35 cellular contexts compared by ENCODE assay signal in the genomic region with DNA sequence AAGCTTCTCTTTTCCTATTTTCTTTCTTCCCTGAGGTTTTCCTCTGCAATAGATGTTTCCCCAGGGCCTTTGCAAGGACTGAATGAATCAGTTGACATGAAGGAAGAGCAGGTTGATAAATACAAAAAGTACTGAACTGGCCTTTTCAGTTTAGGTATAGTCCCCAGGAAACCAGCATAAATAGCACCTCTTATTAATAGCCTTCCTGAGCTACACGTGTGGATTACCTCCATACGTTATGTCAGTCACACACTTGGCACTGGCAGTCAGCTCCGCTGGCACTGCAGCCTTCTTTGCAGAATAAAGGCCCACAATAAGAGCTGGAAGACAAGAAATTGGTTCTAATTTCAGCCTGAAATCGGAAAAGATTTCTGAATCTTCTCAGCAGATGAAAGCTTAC.
"Had no signal": no experiment of that assay in that cellular context is flagged by ENCODE, and none has a peak within 500 bp of the region (broad histone marks: within the 10 kb centered on the region; RNA-seq: fewer than 3 reads in every experiment).

No MANE protein-coding gene starts in this region.

- H3K9me3 Mint-ChIP-seq: activated CD8-positive, alpha-beta T cell treated with anti-CD3 and anti-CD28 coated beads for 36 hours; activated naive CD8-positive, alpha-beta T cell treated with anti-CD3 and anti-CD28 coated beads, Interleukin-2, amount 10 ng/mL, durations not matched to agents 7 days and 5 days; activated T-cell treated with anti-CD3 and anti-CD28 coated beads, Interleukin-2, amount 50 U/mL, for 72 hours; activated T-helper 17 cell treated with anti-CD3 and anti-CD28 coated beads, Interleukin-2, amount 50 U/mL, for 72 hours; brain had no signal

- H3K27ac Mint-ChIP-seq: activated CD8-positive, alpha-beta T cell treated with anti-CD3 and anti-CD28 coated beads for 36 hours; activated naive CD8-positive, alpha-beta T cell treated with anti-CD3 and anti-CD28 coated beads, Interleukin-2, amount 10 ng/mL, durations not matched to agents 7 days and 5 days had no signal

- H3K4me3 ChIP-seq: MG63, Peyer's patch had no signal

- H3K36me3 ChIP-seq: MG63, WERI-Rb-1 had no signal

- ATAC-seq: activated CD8-positive, alpha-beta T cell treated with anti-CD3 and anti-CD28 coated beads for 36 hours; PC-3 had no signal

- H3K27me3 ChIP-seq: MG63, Peyer's patch had no signal

- H3K4me3 Mint-ChIP-seq: activated CD4-positive, alpha-beta T cell treated with anti-CD3 and anti-CD28 coated beads, Interleukin-2, amount 10 ng/mL, durations not matched to agents 24 days and 14 days; activated CD8-positive, alpha-beta T cell treated with anti-CD3 and anti-CD28 coated beads for 36 hours; activated naive CD8-positive, alpha-beta T cell treated with anti-CD3 and anti-CD28 coated beads, Interleukin-2, amount 10 ng/mL, durations not matched to agents 7 days and 5 days; activated T-helper 17 cell treated with anti-CD3 and anti-CD28 coated beads, Interleukin-2, amount 50 U/mL, for 72 hours; brain had no signal

- H3K4me1 Mint-ChIP-seq: activated naive CD8-positive, alpha-beta T cell treated with anti-CD3 and anti-CD28 coated beads, Interleukin-2, amount 10 ng/mL, durations not matched to agents 7 days and 5 days had no signal

- H3K27me3 Mint-ChIP-seq: activated CD4-positive, alpha-beta T cell treated with anti-CD3 and anti-CD28 coated beads, Interleukin-2, amount 10 ng/mL, durations not matched to agents 24 days and 14 days; activated CD8-positive, alpha-beta T cell treated with anti-CD3 and anti-CD28 coated beads for 36 hours; activated naive CD8-positive, alpha-beta T cell treated with anti-CD3 and anti-CD28 coated beads, Interleukin-2, amount 10 ng/mL, durations not matched to agents 7 days and 5 days; brain had no signal

- H3K9me3 ChIP-seq: MG63, Peyer's patch had no signal

- DNase-seq: activated CD4-positive, alpha-beta T cell treated with anti-CD3 and anti-CD28 coated beads for 1 hour; activated CD4-positive, alpha-beta T cell treated with anti-CD3 and anti-CD28 coated beads, Interleukin-2, amount 10 ng/mL, durations not matched to agents 24 days and 14 days; activated CD4-positive, alpha-beta T cell treated with anti-CD3 and anti-CD28 coated beads, Interleukin-2, amount 50 U/mL, for 4 hours; activated CD4-positive, CD25-positive, alpha-beta regulatory T cell; activated CD8-positive, alpha-beta T cell treated with anti-CD3 and anti-CD28 coated beads for 36 hours; activated effector memory CD4-positive, alpha-beta T cell treated with anti-CD3 and anti-CD28 coated beads, Interleukin-2, amount 50 U/mL, for 16 hours; activated naive CD4-positive, alpha-beta T cell; activated naive CD4-positive, alpha-beta T cell treated with anti-CD3 and anti-CD28 coated beads, Interleukin-2, amount 50 U/mL, for 16 hours; activated naive CD8-positive, alpha-beta T cell treated with anti-CD3 and anti-CD28 coated beads, Interleukin-2, amount 10 ng/mL, durations not matched to agents 7 days and 5 days; activated T-cell treated with anti-CD3 and anti-CD28 coated beads, Interleukin-2, amount 50 U/mL, for 1 hour; activated T-cell treated with anti-CD3 and anti-CD28 coated beads, Interleukin-2, amount 50 U/mL, for 72 hours; anterior cingulate cortex; caudate nucleus; cerebellar nuclear complex; Kasumi-1; MG63; MV-4-11; NCI-H1092; NCI-H1436 treated with DMSO at 0.1 percent for 48 hours; NCI-H1694 treated with DMSO at 0.1 percent for 48 hours; NCI-H2029; NCI-H345; NCI-H526; NCI-H748 treated with DMSO at 0.1 percent for 48 hours; NK-92 treated with Interleukin-12 subunit alpha and Interleukin-12 subunit beta, amount 100 ng/mL, for 24 hours; PC-3; Peyer's patch; RPMI8226; SW 1271; T-helper 1 cell; T1000; WERI-Rb-1 had no signal

- H3K27ac ChIP-seq: Peyer's patch, WERI-Rb-1 had no signal

- H3K4me1 ChIP-seq: Peyer's patch had no signal

- FAIRE-seq: bronchial epithelial cell had no signal
